Comparison of ENCODE assay signal across 34 cellular contexts in the genomic region with DNA sequence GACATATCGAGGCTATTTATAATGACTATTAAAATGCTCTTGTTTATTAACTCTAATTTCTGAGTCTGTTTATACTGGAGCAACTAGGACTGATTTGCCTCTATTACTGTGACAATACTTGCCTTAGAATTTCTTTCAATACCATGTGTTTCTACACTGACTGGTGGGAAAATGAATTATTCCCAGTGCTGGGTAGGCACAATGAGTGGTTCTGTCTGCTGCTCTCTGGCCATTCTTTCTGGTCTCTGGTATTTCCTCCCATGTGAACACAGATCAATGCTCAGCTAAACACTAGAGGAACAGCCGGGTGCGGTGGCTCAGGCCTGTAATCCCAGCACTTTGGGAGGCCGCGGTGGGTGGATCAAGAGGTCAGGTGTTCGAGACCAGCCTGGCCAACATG.
"Had no signal": no experiment of that assay in that cellular context is flagged by ENCODE, and none has a peak within 500 bp of the region (broad histone marks: within the 10 kb centered on the region; RNA-seq: fewer than 3 reads in every experiment).

No MANE protein-coding gene starts in this region.

- H3K4me1 ChIP-seq: ascending aorta had no signal

- H3K27me3 Mint-ChIP-seq: activated CD4-positive, alpha-beta T cell treated with anti-CD3 and anti-CD28 coated beads, Interleukin-2, amount 10 ng/mL, durations not matched to agents 24 days and 14 days; activated naive CD4-positive, alpha-beta T cell treated with anti-CD3 and anti-CD28 coated beads, Interleukin-2, amount 10 ng/mL, durations not matched to agents 7 days and 5 days; brain had no signal

- H3K27ac Mint-ChIP-seq: activated B cell treated with CpG ODN at 0.5 μM for 24 hours; activated CD4-positive, alpha-beta memory T cell treated with anti-CD3 and anti-CD28 coated beads for 36 hours; activated CD4-positive, alpha-beta T cell treated with anti-CD3 and anti-CD28 coated beads, Interleukin-2, amount 10 ng/mL, durations not matched to agents 24 days and 14 days; activated CD8-positive, alpha-beta T cell treated with anti-CD3 and anti-CD28 coated beads for 36 hours; activated naive CD4-positive, alpha-beta T cell treated with anti-CD3 and anti-CD28 coated beads, Interleukin-2, amount 10 ng/mL, durations not matched to agents 7 days and 5 days; activated naive CD4-positive, alpha-beta T cell treated with anti-CD3 and anti-CD28 coated beads, Interleukin-2, amount 50 U/mL, for 24 hours; activated naive CD8-positive, alpha-beta T cell; activated naive CD8-positive, alpha-beta T cell treated with anti-CD3 and anti-CD28 coated beads, Interleukin-2, amount 10 ng/mL, durations not matched to agents 7 days and 5 days; activated T-cell treated with anti-CD3 and anti-CD28 coated beads, Interleukin-2, amount 50 U/mL, for 72 hours; activated T-helper 1 cell treated with anti-CD3 and anti-CD28 coated beads, Interleukin-12 subunit alpha, Interleukin-12 subunit beta, Interleukin-2, Interleukin-4 antibody, amounts not matched to agents 30 ng/mL and 10 ng/mL and 1 ng/mL, durations not matched to agents 14 hours and 24 hours and 36 hours; activated T-helper 17 cell treated with anti-CD3 and anti-CD28 coated beads, Interleukin-2, amount 50 U/mL, for 72 hours; brain; T-helper 1 cell treated with Interleukin-12 subunit alpha and Interleukin-12 subunit beta and Interleukin-4 antibody, amounts not matched to agents 30 μg/mL and 1 μg/mL, for 36 hours; T-helper 2 cell treated with Interferon-gamma antibody and Interleukin-4, amounts not matched to agents 5 μg/mL and 100 μg/mL, for 36 hours had no signal

- H3K4me3 ChIP-seq: ascending aorta had no signal

- H3K9me3 Mint-ChIP-seq: activated CD4-positive, alpha-beta T cell treated with anti-CD3 and anti-CD28 coated beads, Interleukin-2, amount 10 ng/mL, durations not matched to agents 24 days and 14 days; activated naive CD4-positive, alpha-beta T cell treated with anti-CD3 and anti-CD28 coated beads, Interleukin-2, amount 10 ng/mL, durations not matched to agents 7 days and 5 days; activated naive CD8-positive, alpha-beta T cell treated with anti-CD3 and anti-CD28 coated beads, Interleukin-2, amount 10 ng/mL, durations not matched to agents 7 days and 5 days had no signal

- H3K4me3 Mint-ChIP-seq: activated B cell treated with CpG ODN at 0.5 μM for 24 hours; activated CD4-positive, alpha-beta memory T cell treated with anti-CD3 and anti-CD28 coated beads for 36 hours; activated CD4-positive, alpha-beta T cell treated with anti-CD3 and anti-CD28 coated beads, Interleukin-2, amount 10 ng/mL, durations not matched to agents 24 days and 14 days; activated CD8-positive, alpha-beta T cell treated with anti-CD3 and anti-CD28 coated beads for 36 hours; activated naive CD4-positive, alpha-beta T cell treated with anti-CD3 and anti-CD28 coated beads, Interleukin-2, amount 10 ng/mL, durations not matched to agents 7 days and 5 days; activated naive CD4-positive, alpha-beta T cell treated with anti-CD3 and anti-CD28 coated beads, Interleukin-2, amount 50 U/mL, for 24 hours; activated naive CD8-positive, alpha-beta T cell; activated naive CD8-positive, alpha-beta T cell treated with anti-CD3 and anti-CD28 coated beads, Interleukin-2, amount 10 ng/mL, durations not matched to agents 7 days and 5 days; activated naive CD8-positive, alpha-beta T cell treated with anti-CD3 and anti-CD28 coated beads, Interleukin-2, amount 50 U/mL, for 24 hours; activated T-cell treated with anti-CD3 and anti-CD28 coated beads, Interleukin-2, amount 50 U/mL, for 4 hours; activated T-cell treated with anti-CD3 and anti-CD28 coated beads, Interleukin-2, amount 50 U/mL, for 72 hours; activated T-helper 1 cell treated with anti-CD3 and anti-CD28 coated beads, Interleukin-12 subunit alpha, Interleukin-12 subunit beta, Interleukin-2, Interleukin-4 antibody, amounts not matched to agents 30 ng/mL and 10 ng/mL and 1 ng/mL, durations not matched to agents 14 hours and 24 hours and 36 hours; activated T-helper 17 cell treated with anti-CD3 and anti-CD28 coated beads, Interleukin-2, amount 50 U/mL, for 72 hours; brain; T-helper 1 cell treated with Interleukin-12 subunit alpha and Interleukin-12 subunit beta and Interleukin-4 antibody, amounts not matched to agents 30 μg/mL and 1 μg/mL, for 36 hours; T-helper 2 cell treated with Interferon-gamma antibody and Interleukin-4, amounts not matched to agents 5 μg/mL and 100 μg/mL, for 36 hours had no signal

- H3K27ac ChIP-seq: ascending aorta, VCaP had no signal

- DNase-seq: activated B cell treated with CpG ODN at 0.5 μM for 24 hours; activated CD4-positive, alpha-beta memory T cell treated with anti-CD3 and anti-CD28 coated beads for 36 hours; activated CD4-positive, alpha-beta T cell treated with anti-CD3 and anti-CD28 coated beads for 4 hours; activated CD4-positive, alpha-beta T cell treated with anti-CD3 and anti-CD28 coated beads, Interleukin-2, amount 10 ng/mL, durations not matched to agents 24 days and 14 days; activated CD4-positive, alpha-beta T cell treated with anti-CD3 and anti-CD28 coated beads, Interleukin-2, amount 50 U/mL, for 1 hour; activated CD4-positive, alpha-beta T cell treated with anti-CD3 and anti-CD28 coated beads, Interleukin-2, amount 50 U/mL, for 4 hours; activated CD4-positive, CD25-positive, alpha-beta regulatory T cell treated with anti-CD3 and anti-CD28 coated beads, Interleukin-2, amount 50 U/mL, for 72 hours; activated CD8-positive, alpha-beta memory T cell treated with anti-CD3 and anti-CD28 coated beads, Interleukin-2, amount 50 U/mL, for 4 hours; activated CD8-positive, alpha-beta T cell treated with anti-CD3 and anti-CD28 coated beads for 36 hours; activated effector memory CD4-positive, alpha-beta T cell treated with anti-CD3 and anti-CD28 coated beads, Interleukin-2, amount 50 U/mL, for 16 hours; activated gamma-delta T cell treated with Interleukin-2 at 50 U/mL for 16 hours; activated naive CD4-positive, alpha-beta T cell; activated naive CD4-positive, alpha-beta T cell treated with anti-CD3 and anti-CD28 coated beads, Interleukin-2, amount 10 ng/mL, durations not matched to agents 7 days and 5 days; activated naive CD8-positive, alpha-beta T cell treated with anti-CD3 and anti-CD28 coated beads, Interleukin-2, amount 10 ng/mL, durations not matched to agents 7 days and 5 days; activated naive CD8-positive, alpha-beta T cell treated with anti-CD3 and anti-CD28 coated beads, Interleukin-2, amount 50 U/mL, for 24 hours; activated T-cell treated with anti-CD3 and anti-CD28 coated beads for 4 hours; activated T-cell treated with anti-CD3 and anti-CD28 coated beads, Interleukin-2, amount 50 U/mL, for 1 hour; activated T-cell treated with anti-CD3 and anti-CD28 coated beads, Interleukin-2, amount 50 U/mL, for 4 hours; activated T-cell treated with anti-CD3 and anti-CD28 coated beads, Interleukin-2, amount 50 U/mL, for 72 hours; amygdala; anterior cingulate cortex; central memory CD4-positive, alpha-beta T cell; T-helper 1 cell; T-helper 2 cell; T-helper 9 cell had no signal

- H3K36me3 Mint-ChIP-seq: activated CD4-positive, alpha-beta memory T cell treated with anti-CD3 and anti-CD28 coated beads for 36 hours; activated naive CD4-positive, alpha-beta T cell treated with anti-CD3 and anti-CD28 coated beads, Interleukin-2, amount 10 ng/mL, durations not matched to agents 7 days and 5 days; activated naive CD8-positive, alpha-beta T cell treated with anti-CD3 and anti-CD28 coated beads, Interleukin-2, amount 10 ng/mL, durations not matched to agents 7 days and 5 days had no signal

- H3K27me3 ChIP-seq: ascending aorta had no signal

- H3K36me3 ChIP-seq: ascending aorta had no signal

- H3K4me1 Mint-ChIP-seq: activated B cell treated with CpG ODN at 0.5 μM for 24 hours; activated CD4-positive, alpha-beta T cell treated with anti-CD3 and anti-CD28 coated beads, Interleukin-2, amount 10 ng/mL, durations not matched to agents 24 days and 14 days; activated naive CD4-positive, alpha-beta T cell treated with anti-CD3 and anti-CD28 coated beads, Interleukin-2, amount 10 ng/mL, durations not matched to agents 7 days and 5 days; activated naive CD4-positive, alpha-beta T cell treated with anti-CD3 and anti-CD28 coated beads, Interleukin-2, amount 50 U/mL, for 24 hours; activated naive CD8-positive, alpha-beta T cell treated with anti-CD3 and anti-CD28 coated beads, Interleukin-2, amount 10 ng/mL, durations not matched to agents 7 days and 5 days; activated naive CD8-positive, alpha-beta T cell treated with anti-CD3 and anti-CD28 coated beads, Interleukin-2, amount 50 U/mL, for 24 hours; activated T-helper 17 cell treated with anti-CD3 and anti-CD28 coated beads, Interleukin-2, amount 50 U/mL, for 72 hours; brain had no signal
